Comparison of ENCODE assay signal across 20 cellular contexts in genomic region chr18:51522338-51522737, GRCh38.
"Had no signal": no experiment of that assay in that cellular context is flagged by ENCODE, and none has a peak within 500 bp of the region (broad histone marks: within the 10 kb centered on the region; RNA-seq: fewer than 3 reads in every experiment).

No MANE protein-coding gene starts in this region.

- H3K4me3 ChIP-seq: body of pancreas, heart right ventricle, left ventricle myocardium inferior, pancreas, thyroid gland, upper lobe of right lung had no signal

- H3K4me1 ChIP-seq: body of pancreas, heart right ventricle, left ventricle myocardium inferior, pancreas, thyroid gland, upper lobe of right lung had no signal

- H3K27me3 ChIP-seq: body of pancreas, heart right ventricle, pancreas, thyroid gland, upper lobe of right lung had no signal

- H3K27ac ChIP-seq: body of pancreas, heart right ventricle, left ventricle myocardium inferior, pancreas, thyroid gland, upper lobe of right lung had no signal

- FAIRE-seq: endothelial cell of umbilical vein, pancreas had no signal

- H3K9me3 ChIP-seq: body of pancreas, heart right ventricle, left ventricle myocardium inferior, pancreas, thyroid gland, upper lobe of right lung had no signal

- DNase-seq: activated CD4-positive, alpha-beta memory T cell treated with anti-CD3 and anti-CD28 coated beads, Interleukin-2, amount 10 ng/mL, durations not matched to agents 7 days and 5 days; activated CD4-positive, alpha-beta T cell treated with anti-CD3 and anti-CD28 coated beads, Interleukin-2, amount 10 ng/mL, durations not matched to agents 24 days and 14 days; activated effector memory CD4-positive, alpha-beta T cell treated with Interleukin-2 at 50 U/mL for 16 hours; activated T-cell treated with anti-CD3 and anti-CD28 coated beads, Interleukin-2, amount 50 U/mL, for 72 hours; anterior cingulate cortex; body of pancreas; caudate nucleus; dermis blood vessel endothelial cell; effector memory CD4-positive, alpha-beta T cell; heart right ventricle; left ventricle myocardium inferior; right cardiac atrium; stimulated activated CD4-positive, alpha-beta T cell treated with anti-CD3 and anti-CD28 coated beads, Interleukin-12 subunit alpha, Interleukin-12 subunit beta, amount 100 ng/mL, for 4 hours; substantia nigra; SW 1271; T-helper 17 cell; thyroid gland; upper lobe of right lung had no signal

- H3K36me3 ChIP-seq: heart right ventricle, left ventricle myocardium inferior, pancreas, thyroid gland, upper lobe of right lung had no signal
